Comparison of ENCODE assay signal across 27 cellular contexts in the genomic region with DNA sequence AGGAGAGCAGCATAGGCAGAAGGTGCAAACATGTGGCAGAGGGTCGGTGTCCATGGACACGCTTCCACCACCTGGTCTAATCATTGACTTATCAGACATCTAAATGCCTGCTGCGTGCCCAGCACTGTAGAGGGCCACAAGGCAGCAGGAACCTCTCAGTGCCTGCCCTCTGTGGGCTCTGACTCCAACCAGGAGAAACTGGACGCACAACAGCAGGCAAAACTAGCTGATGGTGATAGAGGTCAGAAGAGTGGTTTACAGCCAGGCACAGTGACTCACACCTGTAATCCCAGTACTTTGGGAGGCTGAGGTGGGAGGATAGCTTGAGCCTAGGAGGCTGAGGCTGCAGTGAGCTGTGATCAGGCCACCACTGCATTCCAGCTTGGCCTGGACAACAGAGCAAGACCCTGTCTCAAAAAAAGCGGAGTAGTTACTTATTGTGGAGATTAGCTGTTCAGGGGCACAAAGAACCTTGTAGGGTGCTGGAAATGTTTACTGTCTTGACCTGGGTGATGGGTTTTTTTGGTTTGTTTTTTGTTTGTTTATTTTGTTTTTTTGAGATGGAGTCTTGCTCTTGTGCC. TPM values are rescaled to one million over a fixed set of nuclear protein-coding genes. Genes with fewer than 3 reads are reported as not detected.
DNase-seq lines count a peak whose midpoint lies in the region; ATAC-seq and TF ChIP-seq lines count a peak whose summit lies in the region.
"Had no signal": no experiment of that assay in that cellular context is flagged by ENCODE, and none has a peak within 500 bp of the region (broad histone marks: within the 10 kb centered on the region; RNA-seq: fewer than 3 reads in every experiment).

No MANE protein-coding gene starts in this region.

- in situ Hi-C loops in Panc1 (cut with HindIII; ENCODE audit: low pct_unique_long_range_greater_than_20kb, low sequenced_read_pairs) = no loop called here

- DNase-seq in T-helper 1 cell (no peak), Panc1 (ENCODE audit: low read depth, low spot score) (no peak), Right ventricle myocardium superior (no peak), putamen (ENCODE audit: low spot score) (no peak)
- no peak for DNase-seq in effector memory CD8-positive, alpha-beta T cell
- no peak for DNase-seq in stimulated activated effector memory CD8-positive, alpha-beta T cell treated with anti-CD3 and anti-CD28 coated beads, Interleukin-12 subunit alpha, Interleukin-12 subunit beta, amount 100 ng/mL, for 72 hours (ENCODE audit: low spot score in 2 of 2)
- DNase-seq: activated CD4-positive, alpha-beta T cell treated with anti-CD3 and anti-CD28 coated beads, Interleukin-2, amount 10 ng/mL, durations not matched to agents 24 days and 14 days; activated naive CD4-positive, alpha-beta T cell treated with anti-CD3 and anti-CD28 coated beads for 36 hours; activated T-cell treated with anti-CD3 and anti-CD28 coated beads, Interleukin-2, amount 50 U/mL, for 4 hours; amygdala; EL; GOT3; KBM-7; natural killer cell; NCI-H1417 treated with DMSO at 0.1 percent for 48 hours; NCI-H2081; NCI-H345; NCI-H748 treated with DMSO at 0.1 percent for 48 hours; occipital lobe; substantia nigra; T-helper 9 cell had no signal

- peaks cover 30% of the 10 kb centered on the region for H3K4me1 Mint-ChIP-seq in T-helper 1 cell treated with Interleukin-12 subunit alpha and Interleukin-12 subunit beta and Interleukin-4 antibody, amounts not matched to agents 30 μg/mL and 1 μg/mL, for 36 hours (ENCODE audit: low read depth)
- peaks cover 26 to 30% of the 10 kb centered on the region in 2 donors for H3K4me1 Mint-ChIP-seq in effector memory CD8-positive, alpha-beta T cell (ENCODE audit: low read depth in 2 of 2)
- H3K4me1 Mint-ChIP-seq in stimulated activated effector memory CD8-positive, alpha-beta T cell treated with anti-CD3 and anti-CD28 coated beads, Interleukin-12 subunit alpha, Interleukin-12 subunit beta, amount 100 ng/mL, for 72 hours = peaks cover 53% of the 10 kb centered on the region

- no peaks in the 10 kb centered on the region for H3K27me3 ChIP-seq in Panc1 (ENCODE audit: control insufficient read depth, insufficient read depth, low read length)

- BruUV-seq in Panc1 (replicated peaks; lab: Mats Ljungman, UMichigan) = no TSS peak

- H3K36me3 ChIP-seq in Panc1 (ENCODE audit: control insufficient read depth, insufficient read depth, low read length) = no peaks in the 10 kb centered on the region

- H3K4me3 ChIP-seq in Panc1 (ENCODE audit: low read depth in 2 of 2, low read length in 2 of 2) = no peak overlapping the region
- H3K4me3 ChIP-seq: coronary artery had no signal

- no peak overlapping the region for H3K27ac ChIP-seq in Panc1 (ENCODE audit: low read length)
- H3K27ac ChIP-seq: 22Rv1, coronary artery, VCaP had no signal

- intact Hi-C loops in Panc1 (cut with micrococcal nuclease; ENCODE audit: unreplicated experiment) = no loop called here
- intact Hi-C loops in Right ventricle myocardium superior (cut with DNase I) = no loop called here

- peaks cover 4% of the 10 kb centered on the region for H3K36me3 Mint-ChIP-seq in T-helper 1 cell treated with Interleukin-12 subunit alpha and Interleukin-12 subunit beta and Interleukin-4 antibody, amounts not matched to agents 30 μg/mL and 1 μg/mL, for 36 hours (ENCODE audit: low read depth)
- peaks cover 12% of the 10 kb centered on the region for H3K36me3 Mint-ChIP-seq in effector memory CD8-positive, alpha-beta T cell (ENCODE audit: insufficient read depth)
- peaks cover 6% of the 10 kb centered on the region for H3K36me3 Mint-ChIP-seq in stimulated activated effector memory CD8-positive, alpha-beta T cell treated with anti-CD3 and anti-CD28 coated beads, Interleukin-12 subunit alpha, Interleukin-12 subunit beta, amount 100 ng/mL, for 72 hours
- H3K36me3 Mint-ChIP-seq: natural killer cell had no signal

- H3K4me1 ChIP-seq in Panc1 (ENCODE audit: control insufficient read depth, insufficient read depth, low read length) = peaks cover 16% of the 10 kb centered on the region

- no peaks in the 10 kb centered on the region for H3K9me3 ChIP-seq in Panc1 (ENCODE audit: control insufficient read depth, insufficient read depth, low read depth, low read length)

- CTCF ChIA-PET in Panc1 (lab: Charles Lee) = no interaction called here

- no peaks in the 10 kb centered on the region for H3K27me3 Mint-ChIP-seq in T-helper 1 cell treated with Interleukin-12 subunit alpha and Interleukin-12 subunit beta and Interleukin-4 antibody, amounts not matched to agents 30 μg/mL and 1 μg/mL, for 36 hours (ENCODE audit: low read depth)
- no peaks in the 10 kb centered on the region for H3K27me3 Mint-ChIP-seq in effector memory CD8-positive, alpha-beta T cell
- H3K27me3 Mint-ChIP-seq: activated CD4-positive, alpha-beta T cell treated with anti-CD3 and anti-CD28 coated beads, Interleukin-2, amount 10 ng/mL, durations not matched to agents 24 days and 14 days had no signal

- TF ChIP-seq CTCF in Panc1 (IDR thresholded peaks at IDR 0.05) = no peak

- no peak overlapping the region for H3K4me3 Mint-ChIP-seq in T-helper 1 cell treated with Interleukin-12 subunit alpha and Interleukin-12 subunit beta and Interleukin-4 antibody, amounts not matched to agents 30 μg/mL and 1 μg/mL, for 36 hours
- no peak overlapping the region for H3K4me3 Mint-ChIP-seq in effector memory CD8-positive, alpha-beta T cell
- H3K4me3 Mint-ChIP-seq in stimulated activated effector memory CD8-positive, alpha-beta T cell treated with anti-CD3 and anti-CD28 coated beads, Interleukin-12 subunit alpha, Interleukin-12 subunit beta, amount 100 ng/mL, for 72 hours = no peak overlapping the region
- H3K4me3 Mint-ChIP-seq: activated CD4-positive, alpha-beta T cell treated with anti-CD3 and anti-CD28 coated beads, Interleukin-2, amount 10 ng/mL, durations not matched to agents 24 days and 14 days; activated naive CD4-positive, alpha-beta T cell treated with anti-CD3 and anti-CD28 coated beads for 36 hours; activated T-cell treated with anti-CD3 and anti-CD28 coated beads, Interleukin-2, amount 50 U/mL, for 4 hours; natural killer cell had no signal

- no peaks in the 10 kb centered on the region for H3K9me3 Mint-ChIP-seq in T-helper 1 cell treated with Interleukin-12 subunit alpha and Interleukin-12 subunit beta and Interleukin-4 antibody, amounts not matched to agents 30 μg/mL and 1 μg/mL, for 36 hours
- no peaks in the 10 kb centered on the region for H3K9me3 Mint-ChIP-seq in effector memory CD8-positive, alpha-beta T cell
- H3K9me3 Mint-ChIP-seq in stimulated activated effector memory CD8-positive, alpha-beta T cell treated with anti-CD3 and anti-CD28 coated beads, Interleukin-12 subunit alpha, Interleukin-12 subunit beta, amount 100 ng/mL, for 72 hours = no peaks in the 10 kb centered on the region
- H3K9me3 Mint-ChIP-seq: activated CD4-positive, alpha-beta T cell treated with anti-CD3 and anti-CD28 coated beads, Interleukin-2, amount 10 ng/mL, durations not matched to agents 24 days and 14 days; activated naive CD4-positive, alpha-beta T cell treated with anti-CD3 and anti-CD28 coated beads for 36 hours; activated T-cell treated with anti-CD3 and anti-CD28 coated beads, Interleukin-2, amount 50 U/mL, for 4 hours; natural killer cell had no signal

- peak overlapping the region; percentile 42 for H3K27ac Mint-ChIP-seq in T-helper 1 cell treated with Interleukin-12 subunit alpha and Interleukin-12 subunit beta and Interleukin-4 antibody, amounts not matched to agents 30 μg/mL and 1 μg/mL, for 36 hours
- H3K27ac Mint-ChIP-seq in effector memory CD8-positive, alpha-beta T cell = peak overlapping the region; percentile 62 to 92
- H3K27ac Mint-ChIP-seq in stimulated activated effector memory CD8-positive, alpha-beta T cell treated with anti-CD3 and anti-CD28 coated beads, Interleukin-12 subunit alpha, Interleukin-12 subunit beta, amount 100 ng/mL, for 72 hours = peak overlapping the region; percentile 79
- H3K27ac Mint-ChIP-seq: activated CD4-positive, alpha-beta T cell treated with anti-CD3 and anti-CD28 coated beads, Interleukin-2, amount 10 ng/mL, durations not matched to agents 24 days and 14 days; activated naive CD4-positive, alpha-beta T cell treated with anti-CD3 and anti-CD28 coated beads for 36 hours had no signal

- POLR2A ChIA-PET in Panc1 (lab: Charles Lee) = no interaction called here

- ATAC-seq in Panc1 = 0 out of 2 replicates have a peak, but pooled peaks have one; percentile 30
- ATAC-seq in effector memory CD8-positive, alpha-beta T cell (replicated peaks) = no peak
- no peak for ATAC-seq in stimulated activated effector memory CD8-positive, alpha-beta T cell treated with anti-CD3 and anti-CD28 coated beads, Interleukin-12 subunit alpha, Interleukin-12 subunit beta, amount 100 ng/mL, for 72 hours
- ATAC-seq in Right ventricle myocardium superior (ENCODE audit: poor library complexity) = no peak
- no peak for ATAC-seq in HG03378 (IDR thresholded peaks at IDR 0.05; ENCODE audit: unreplicated experiment)
- ATAC-seq: activated T-cell treated with anti-CD3 and anti-CD28 coated beads, Interleukin-2, amount 50 U/mL, for 4 hours; natural killer cell; SK-N-SH treated with all-trans-retinoic acid at 6 μM for 48 hours had no signal

RNA-seq across cellular contexts. Expression of gene PPARD, which starts 46.5 kb away (rescaled TPM):
- total RNA-seq in Panc1 (2021; ENCODE audit: unreplicated experiment) (14.4 TPM), Right ventricle myocardium superior (12.8 TPM)
- polyA plus RNA-seq in Panc1 (2012; ENCODE audit: insufficient read length) = 17.8 TPM
